Comparison of ENCODE assay signal across 20 cellular contexts in genomic region chr7:76142861-76143260, GRCh38. TPM values are rescaled to one million over a fixed set of nuclear protein-coding genes. Genes with fewer than 3 reads are reported as not detected.
DNase-seq lines count a peak whose midpoint lies in the region; ATAC-seq lines count a peak whose summit lies in the region.
"Had no signal": no experiment of that assay in that cellular context is flagged by ENCODE, and none has a peak within 500 bp of the region (broad histone marks: within the 10 kb centered on the region; RNA-seq: fewer than 3 reads in every experiment).

No MANE protein-coding gene starts in this region.

- no peaks in the 10 kb centered on the region for H3K27me3 Mint-ChIP-seq in T-cell
- peaks cover 4% of the 10 kb centered on the region for H3K27me3 Mint-ChIP-seq in activated naive CD8-positive, alpha-beta T cell treated with anti-CD3 and anti-CD28 coated beads, Interleukin-2, amount 10 ng/mL, durations not matched to agents 7 days and 5 days
- no peaks in the 10 kb centered on the region for H3K27me3 Mint-ChIP-seq in stimulated activated naive CD8-positive, alpha-beta T cell treated with anti-CD3 and anti-CD28 coated beads, Interleukin-15, amount 100 ng/mL, for 72 hours

- H3K9me3 Mint-ChIP-seq in T-cell, result no peaks in the 10 kb centered on the region
- H3K9me3 Mint-ChIP-seq in activated naive CD8-positive, alpha-beta T cell treated with anti-CD3 and anti-CD28 coated beads, Interleukin-2, amount 10 ng/mL, durations not matched to agents 7 days and 5 days, result no peaks in the 10 kb centered on the region
- H3K9me3 Mint-ChIP-seq in stimulated activated naive CD8-positive, alpha-beta T cell treated with anti-CD3 and anti-CD28 coated beads, Interleukin-15, amount 100 ng/mL, for 72 hours, result no peaks in the 10 kb centered on the region
- H3K9me3 Mint-ChIP-seq: neural crest cell had no signal

- peaks cover 0 to 30% (median 21%) of the 10 kb centered on the region in 3 donors for H3K4me1 Mint-ChIP-seq in T-cell
- H3K4me1 Mint-ChIP-seq in activated naive CD8-positive, alpha-beta T cell treated with anti-CD3 and anti-CD28 coated beads, Interleukin-2, amount 10 ng/mL, durations not matched to agents 7 days and 5 days, result peaks cover 14% of the 10 kb centered on the region
- H3K4me1 Mint-ChIP-seq in stimulated activated naive CD8-positive, alpha-beta T cell treated with anti-CD3 and anti-CD28 coated beads, Interleukin-15, amount 100 ng/mL, for 72 hours, result no peaks in the 10 kb centered on the region

- peak; percentile 10 for DNase-seq in activated effector memory CD4-positive, alpha-beta T cell treated with Interleukin-2 at 50 U/mL for 16 hours
- no peak for DNase-seq in activated effector memory CD4-positive, alpha-beta T cell treated with anti-CD3 and anti-CD28 coated beads, Interleukin-2, amount 50 U/mL, for 16 hours
- DNase-seq in T-cell, result peak in 8 of 34 experiments; percentile 10 to 52 (median 19)
- DNase-seq in activated naive CD8-positive, alpha-beta T cell treated with anti-CD3 and anti-CD28 coated beads, Interleukin-2, amount 10 ng/mL, durations not matched to agents 7 days and 5 days, result no peak
- no peak for DNase-seq in stimulated activated naive CD8-positive, alpha-beta T cell treated with anti-CD3 and anti-CD28 coated beads, Interleukin-15, amount 100 ng/mL, for 72 hours
- DNase-seq in retina, result no peak
- DNase-seq in NCI-H2107 (lab: John Stamatoyannopoulos, UW), result no peak
- DNase-seq: activated CD4-positive, alpha-beta T cell treated with anti-CD3 and anti-CD28 coated beads for 1 hour; activated naive CD4-positive, alpha-beta T cell treated with anti-CD3 and anti-CD28 coated beads, Interleukin-2, amount 50 U/mL, for 16 hours; effector CD8-positive, alpha-beta T cell; foreskin melanocyte; NCI-H2171; NCI-H524; posterior cingulate gyrus; stimulated activated CD4-positive, alpha-beta T cell treated with anti-CD3 and anti-CD28 coated beads, Interleukin-15, amount 100 ng/mL, for 24 hours; T1000 had no signal

- no peaks in the 10 kb centered on the region for H3K36me3 Mint-ChIP-seq in T-cell
- no peaks in the 10 kb centered on the region for H3K36me3 Mint-ChIP-seq in activated naive CD8-positive, alpha-beta T cell treated with anti-CD3 and anti-CD28 coated beads, Interleukin-2, amount 10 ng/mL, durations not matched to agents 7 days and 5 days
- H3K36me3 Mint-ChIP-seq: CD14-positive monocyte had no signal

- peak overlapping the region; percentile 91 to 93 for H3K27ac Mint-ChIP-seq in T-cell
- peak overlapping the region; percentile 87 for H3K27ac Mint-ChIP-seq in activated naive CD8-positive, alpha-beta T cell treated with anti-CD3 and anti-CD28 coated beads, Interleukin-2, amount 10 ng/mL, durations not matched to agents 7 days and 5 days
- H3K27ac Mint-ChIP-seq in stimulated activated naive CD8-positive, alpha-beta T cell treated with anti-CD3 and anti-CD28 coated beads, Interleukin-15, amount 100 ng/mL, for 72 hours, result peak overlapping the region in 1 of 2 donors; percentile 34

- CTCF ChIA-PET in T-cell (lab: Charles Lee), result no interaction called here

- H3K4me3 Mint-ChIP-seq in T-cell, result peak overlapping the region in 1 of 3 donors; percentile 9
- H3K4me3 Mint-ChIP-seq in activated naive CD8-positive, alpha-beta T cell treated with anti-CD3 and anti-CD28 coated beads, Interleukin-2, amount 10 ng/mL, durations not matched to agents 7 days and 5 days, result peak overlapping the region; percentile 35
- H3K4me3 Mint-ChIP-seq in stimulated activated naive CD8-positive, alpha-beta T cell treated with anti-CD3 and anti-CD28 coated beads, Interleukin-15, amount 100 ng/mL, for 72 hours, result no peak overlapping the region
- H3K4me3 Mint-ChIP-seq: CD14-positive monocyte, neural crest cell had no signal

- POLR2A ChIA-PET in T-cell (lab: Charles Lee), result no interaction called here
- POLR2A ChIA-PET in activated naive CD8-positive, alpha-beta T cell treated with anti-CD3 and anti-CD28 coated beads, Interleukin-2, amount 10 ng/mL, durations not matched to agents 7 days and 5 days (lab: Charles Lee), result interaction anchor here (1.3 kb wide), 1 partner anchor 9 kb away, joined by 3 read pairs; no protein-coding TSS in a partner anchor

- peak in 3 of 4 experiments; percentile 75 to 99 (median 91) for ATAC-seq in T-cell (replicated peaks in 1 of 4)
- peak; percentile 95 for ATAC-seq in activated naive CD8-positive, alpha-beta T cell treated with anti-CD3 and anti-CD28 coated beads, Interleukin-2, amount 10 ng/mL, durations not matched to agents 7 days and 5 days (ENCODE audit: low read depth)
- ATAC-seq in stimulated activated naive CD8-positive, alpha-beta T cell treated with anti-CD3 and anti-CD28 coated beads, Interleukin-15, amount 100 ng/mL, for 72 hours, result peak; percentile 76
- ATAC-seq in GM21447 (IDR thresholded peaks at IDR 0.05; ENCODE audit: unreplicated experiment), result no peak
- ATAC-seq: sciatic nerve had no signal

RNA-seq across cellular contexts. Expression of gene SRRM3, which starts 58.8 kb away (rescaled TPM):
- not detected for total RNA-seq in T-cell
- total RNA-seq in activated naive CD8-positive, alpha-beta T cell treated with anti-CD3 and anti-CD28 coated beads, Interleukin-2, amount 10 ng/mL, durations not matched to agents 7 days and 5 days, result not detected
